In genomic region chr3:27905625-27906024, GRCh38 we compare ENCODE assay signal across 26 cellular contexts.
DNase-seq lines count a peak whose midpoint lies in the region; ATAC-seq, FAIRE-seq and TF ChIP-seq lines count a peak whose summit lies in the region.
"Had no signal": no experiment of that assay in that cellular context is flagged by ENCODE, and none has a peak within 500 bp of the region (broad histone marks: within the 10 kb centered on the region; RNA-seq: fewer than 3 reads in every experiment).

No MANE protein-coding gene starts in this region.

- peak; percentile 5 for DNase-seq in activated effector memory CD4-positive, alpha-beta T cell treated with Interleukin-2 at 50 U/mL for 16 hours
- no peak for DNase-seq in activated effector memory CD4-positive, alpha-beta T cell treated with anti-CD3 and anti-CD28 coated beads, Interleukin-2, amount 50 U/mL, for 16 hours
- DNase-seq in WTC11 (ENCODE audit: low spot score) (no peak), H1 (ENCODE audit: low read depth in 1 of 2, low spot score in 2 of 2) (no peak), NCI-H2227 treated with DMSO at 0.1 percent for 48 hours (lab: John Stamatoyannopoulos, UW) (no peak), occipital lobe (lab: John Stamatoyannopoulos, UW) (no peak), NCI-H69 (lab: John Stamatoyannopoulos, UW) (no peak)
- DNase-seq in stimulated activated CD8-positive, alpha-beta memory T cell treated with anti-CD3 and anti-CD28 coated beads, Interleukin-4, amount 100 ng/mL, for 24 hours (ENCODE audit: low read depth): peak; percentile 13
- DNase-seq: ACHN, amygdala, GM23248, left colon, mesenchymal stem cell, NCI-H1417 treated with DMSO at 0.1 percent for 48 hours, NCI-H2107, NCI-H510A, ovary, right cardiac atrium, uterus had no signal

- no peak overlapping the region for H3K4ac ChIP-seq in H1 (replicated peaks; ENCODE audit: insufficient read length, low read depth, low read length)

- H2BK5ac ChIP-seq in H1 (ENCODE audit: low read depth, low read length): no peak overlapping the region

- H3K4me1 ChIP-seq in H1 (replicated peaks in 1 of 4; ENCODE audit: control insufficient read depth in 3 of 4, insufficient read depth in 4 of 4, low read length in 3 of 4): peaks cover 0 to 5% (median 0%) of the 10 kb centered on the region in 4 experiments; a peak in 2 of 7 replicates
- H3K4me1 ChIP-seq: BLaER1 treated with 17β-estradiol and CSF1 and Interleukin-3, amounts not matched to agents 10 nM and 100 nM; uterus had no signal

- ATAC-seq in WTC11: peak; percentile 89
- ATAC-seq: left colon, Panc1, right cardiac atrium had no signal

- no peak overlapping the region for H4K91ac ChIP-seq in H1 (replicated peaks; ENCODE audit: insufficient read length, low read length)

- H3K14ac ChIP-seq in H1 (ENCODE audit: insufficient read length): no peak overlapping the region

- H3K4me3 Mint-ChIP-seq in WTC11: no peak overlapping the region
- H3K4me3 Mint-ChIP-seq: IgD-negative memory B cell had no signal

- POLR2A ChIA-PET in WTC11 (lab: Charles Lee) (no interaction called here), H1 (lab: Charles Lee; ENCODE audit: partially characterized antibody) (interaction anchor here (0.7 to 1.1 kb wide), 2 partner anchors 22 to 421 kb away, joined by 3 to 4 read pairs; no protein-coding TSS in a partner anchor)

- no peaks in the 10 kb centered on the region for H3K27me3 ChIP-seq in H1 (replicated peaks in 1 of 4; ENCODE audit: control insufficient read depth in 3 of 4, extremely low read depth in 1 of 4, insufficient read depth in 3 of 4, low read length in 3 of 4)
- H3K27me3 ChIP-seq: BLaER1 treated with 17β-estradiol and CSF1 and Interleukin-3, amounts not matched to agents 10 nM and 100 nM; ovary; uterus had no signal

- no peaks in the 10 kb centered on the region for H3K36me3 ChIP-seq in H1 (ENCODE audit: control insufficient read depth in 2 of 4, insufficient read depth in 4 of 4, low read length in 3 of 4)
- H3K36me3 ChIP-seq: BLaER1 treated with 17β-estradiol and CSF1 and Interleukin-3, amounts not matched to agents 10 nM and 100 nM; ovary; uterus had no signal

- H3K9me3 Mint-ChIP-seq in WTC11: no peaks in the 10 kb centered on the region
- H3K9me3 Mint-ChIP-seq: IgD-negative memory B cell had no signal

- H3K27me3 Mint-ChIP-seq in WTC11 (ENCODE audit: low read depth): no peaks in the 10 kb centered on the region
- H3K27me3 Mint-ChIP-seq: IgD-negative memory B cell; naive thymus-derived CD8-positive, alpha-beta T cell had no signal

- TF ChIP-seq CTCF in WTC11 (IDR thresholded peaks at IDR 0.05) (no peak), H1 (IDR thresholded peaks at IDR 0.05; ENCODE audit: control extremely low read depth in 1 of 3, insufficient read depth in 1 of 3, low read depth in 1 of 3, low read length in 3 of 3) (no peak)

- H3K4me1 Mint-ChIP-seq in WTC11: peaks cover 22% of the 10 kb centered on the region
- H3K4me1 Mint-ChIP-seq: IgD-negative memory B cell had no signal

- no peak overlapping the region for H2AK5ac ChIP-seq in H1 (ENCODE audit: low read depth, low read length)

- no peak overlapping the region for H2BK15ac ChIP-seq in H1 (ENCODE audit: low read length)

- H3K79me1 ChIP-seq in H1 (ENCODE audit: low read depth, low read length): no peaks in the 10 kb centered on the region

- H2BK12ac ChIP-seq in H1 (ENCODE audit: low read depth, low read length): no peak overlapping the region

- no peak for TF ChIP-seq POLR2A in H1 (IDR thresholded peaks at IDR 0.05; ENCODE audit: control extremely low read depth in 1 of 2, low read depth in 2 of 2, low read length in 2 of 2)

- WGBS in H1 (ENCODE audit: extremely low coverage in 1 of 2, insufficient coverage in 1 of 2, insufficient read length in 1 of 2, insufficient replicate concordance in 2 of 2, low coverage in 1 of 2, low lambda C conversion rate in 2 of 2, missing lambda C conversion rate in 1 of 2), 2 experiments: 83% methylated on average over 2 of the region's 2 CpGs; no CpG with 5 or more reads in 1 of the 2 experiments

- no peak overlapping the region for H3K56ac ChIP-seq in H1 (replicated peaks; ENCODE audit: insufficient read length, low read depth, low read length)

- no peak overlapping the region for H4K5ac ChIP-seq in H1 (ENCODE audit: insufficient read length, low read depth, low read length)

- no peak overlapping the region for H3K4me2 ChIP-seq in H1 (ENCODE audit: insufficient read depth in 1 of 2, low read depth in 2 of 2, low read length in 2 of 2)
- H3K4me2 ChIP-seq: BLaER1 treated with 17β-estradiol and CSF1 and Interleukin-3, amounts not matched to agents 10 nM and 100 nM had no signal

- no peak for FAIRE-seq in H1 (lab: Jason Lieb, UNC)
- FAIRE-seq: D721Med, TTC549 had no signal

- H3K9ac ChIP-seq in H1 (replicated peaks in 1 of 4; ENCODE audit: extremely low read depth in 1 of 4, low read depth in 3 of 4, low read length in 3 of 4): no peak overlapping the region
- H3K9ac ChIP-seq: BLaER1 treated with 17β-estradiol and CSF1 and Interleukin-3, amounts not matched to agents 10 nM and 100 nM; GM23248 had no signal

- CTCF ChIA-PET in WTC11 (lab: Charles Lee) (interaction anchor here (1.1 to 2.4 kb wide), 5 partner anchors 9 to 412 kb away, joined by 3 to 13 read pairs (median 4); no protein-coding TSS in a partner anchor), H1 (lab: Charles Lee; ENCODE audit: partially characterized antibody) (interaction anchor here (0.6 to 1.7 kb wide), 8 partner anchors 22 to 1964 kb away, joined by 3 to 4 read pairs (median 3); no protein-coding TSS in a partner anchor)

- no peak for TF ChIP-seq RAD21 in H1 (IDR thresholded peaks at IDR 0.05 in 1 of 2, conservative IDR thresholded peaks at IDR 0.05 in 1 of 2; ENCODE audit: low read depth in 2 of 2, low read length in 2 of 2)

- H3K4me3 ChIP-seq in H1 (ENCODE audit: extremely low read depth in 1 of 4, insufficient read depth in 2 of 4, low read depth in 3 of 4, low read length in 4 of 4): no peak overlapping the region
- H3K4me3 ChIP-seq: BLaER1 treated with 17β-estradiol and CSF1 and Interleukin-3, amounts not matched to agents 10 nM and 100 nM; GM23248; ovary; uterus had no signal

- no peak overlapping the region for H3K27ac Mint-ChIP-seq in WTC11
- H3K27ac Mint-ChIP-seq: IgD-negative memory B cell had no signal

- no peaks in the 10 kb centered on the region for H3K79me2 ChIP-seq in H1 (ENCODE audit: control insufficient read depth in 1 of 2, insufficient read depth in 2 of 2, low read length in 2 of 2)

- H3K9me3 ChIP-seq in H1 (ENCODE audit: insufficient read depth in 2 of 2, low read depth in 1 of 2, low read length in 1 of 2): no peaks in the 10 kb centered on the region
- H3K9me3 ChIP-seq: BLaER1 treated with 17β-estradiol and CSF1 and Interleukin-3, amounts not matched to agents 10 nM and 100 nM; ovary; uterus had no signal

- no peak for TF ChIP-seq EP300 in H1 (IDR thresholded peaks at IDR 0.05; ENCODE audit: borderline replicate concordance in 1 of 2, low read depth in 2 of 2, low read length in 2 of 2)

- H3K23ac ChIP-seq in H1 (ENCODE audit: insufficient read length): no peak overlapping the region

- H4K8ac ChIP-seq in H1 (ENCODE audit: extremely low read depth, insufficient read depth, low read length): no peak overlapping the region

- H3K23me2 ChIP-seq in H1 (ENCODE audit: low read depth, low read length): no peaks in the 10 kb centered on the region

- no peaks in the 10 kb centered on the region for H3K36me3 Mint-ChIP-seq in WTC11
- H3K36me3 Mint-ChIP-seq: IgD-negative memory B cell; naive thymus-derived CD8-positive, alpha-beta T cell had no signal

- H4K20me1 ChIP-seq in H1 (replicated peaks in 1 of 2; ENCODE audit: control insufficient read depth in 1 of 2, insufficient read depth in 2 of 2, low read length in 2 of 2): no peaks in the 10 kb centered on the region
- H4K20me1 ChIP-seq: BLaER1 treated with 17β-estradiol and CSF1 and Interleukin-3, amounts not matched to agents 10 nM and 100 nM had no signal

- no peak overlapping the region for H3K27ac ChIP-seq in H1 (ENCODE audit: low read depth, low read length)
- H3K27ac ChIP-seq: BLaER1 treated with 17β-estradiol and CSF1 and Interleukin-3, amounts not matched to agents 10 nM and 100 nM; GM23248; HL-60; ovary; uterus had no signal

- no peak overlapping the region for H2BK20ac ChIP-seq in H1 (ENCODE audit: low read length)

- no peak overlapping the region for H3K18ac ChIP-seq in H1 (ENCODE audit: extremely low read depth, low read length)

- H2AFZ ChIP-seq in H1 (ENCODE audit: low read length): no peak overlapping the region
- H2AFZ ChIP-seq: GM23248 had no signal

- H2BK120ac ChIP-seq in H1 (replicated peaks; ENCODE audit: low read depth, low read length): no peak overlapping the region

TF ChIP-seq in WTC11, 78 proteins besides CTCF, POLR2A, EP300 and RAD21 (continues in another document):
- TF ChIP-seq NFATC4 (CRISPR knock-in tag; IDR thresholded peaks at IDR 0.05) (no peak), GABPB1 (CRISPR knock-in tag; IDR thresholded peaks at IDR 0.05) (no peak), NR1H2 (CRISPR knock-in tag; IDR thresholded peaks at IDR 0.05) (no peak), CREM (CRISPR knock-in tag; IDR thresholded peaks at IDR 0.05) (no peak), CDX4 (CRISPR knock-in tag; IDR thresholded peaks at IDR 0.05; ENCODE audit: borderline replicate concordance) (no peak)

TF ChIP-seq in H1, 55 proteins besides CTCF, POLR2A, EP300 and RAD21:
- TF ChIP-seq CBX8 (IDR thresholded peaks at IDR 0.05; ENCODE audit: borderline replicate concordance, low read depth, low read length) (no peak), NANOG (IDR thresholded peaks at IDR 0.05; ENCODE audit: insufficient read depth, low read depth, low read length, poor library complexity, severe bottlenecking) (peak; percentile 22)

Comparison
In these comparisons a context has a peak if more than half of its experiments do, and no peak if none do; other contexts are left out.
1. DNase-seq: peak in activated effector memory CD4-positive, alpha-beta T cell treated with Interleukin-2 at 50 U/mL for 16 hours (single experiment) and stimulated activated CD8-positive, alpha-beta memory T cell treated with anti-CD3 and anti-CD28 coated beads, Interleukin-4, amount 100 ng/mL, for 24 hours (single experiment); none in activated effector memory CD4-positive, alpha-beta T cell treated with anti-CD3 and anti-CD28 coated beads, Interleukin-2, amount 50 U/mL, for 16 hours (single experiment), WTC11 (single experiment), H1 (0 of 2), NCI-H2227 treated with DMSO at 0.1 percent for 48 hours (single experiment), occipital lobe (single experiment) and NCI-H69 (single experiment).